ENCODE assay signal across 11 cellular contexts in the genomic region with DNA sequence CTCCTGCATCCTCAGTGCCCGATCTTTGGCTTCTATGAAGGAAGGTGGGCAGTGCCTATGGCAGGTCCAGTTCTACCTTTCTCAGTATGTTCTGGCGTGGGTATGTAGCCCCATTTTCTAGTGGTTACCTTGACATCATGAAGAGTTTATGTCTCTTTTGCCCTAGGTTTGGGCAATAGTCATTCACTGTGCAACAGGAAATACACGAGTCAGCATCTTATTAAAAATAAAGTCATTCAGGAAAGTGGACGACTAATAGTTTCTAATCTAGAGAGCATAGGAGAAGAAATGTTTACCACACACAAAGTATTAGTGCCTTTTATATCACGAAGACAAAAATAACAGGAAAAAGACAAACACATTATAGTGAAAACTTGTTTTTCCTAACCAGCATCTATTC. TPM values are rescaled to one million over a fixed set of nuclear protein-coding genes. Genes with fewer than 3 reads are reported as not detected.
"Had no signal": no experiment of that assay in that cellular context is flagged by ENCODE, and none has a peak within 500 bp of the region (broad histone marks: within the 10 kb centered on the region; RNA-seq: fewer than 3 reads in every experiment).

No MANE protein-coding gene starts in this region.

RNA-seq across cellular contexts. Expression of a gene that starts 6.5 kb away (rescaled TPM):
- total RNA-seq: chondrocyte, epithelial cell of proximal tubule, gastroesophageal sphincter, left cardiac atrium, left ventricle myocardium inferior, mesothelial cell of epicardium, myocyte, testis, tibial nerve had no signal
- polyA plus RNA-seq: psoas muscle had no signal

RNA-seq across cellular contexts. Expression of a gene that starts 13.6 kb away (rescaled TPM):
- total RNA-seq: epithelial cell of proximal tubule had no signal

RNA-seq across cellular contexts. Expression of a gene that starts 20.9 kb away (rescaled TPM):
- total RNA-seq: chondrocyte, epithelial cell of proximal tubule, left ventricle myocardium inferior, mesothelial cell of epicardium, myocyte, psoas muscle, subcutaneous adipose tissue had no signal
- polyA plus RNA-seq: psoas muscle had no signal
